In genomic region chr13:23081246-23081645, GRCh38 we compare ENCODE assay signal across 19 cellular contexts.
DNase-seq lines count a peak whose midpoint lies in the region; ATAC-seq, FAIRE-seq and TF ChIP-seq lines count a peak whose summit lies in the region.
"Had no signal": no experiment of that assay in that cellular context is flagged by ENCODE, and none has a peak within 500 bp of the region (broad histone marks: within the 10 kb centered on the region; RNA-seq: fewer than 3 reads in every experiment).

No MANE protein-coding gene starts in this region.

- no peak for ATAC-seq in GM23338
- no peak for ATAC-seq in GM21367 (IDR thresholded peaks at IDR 0.05; ENCODE audit: unreplicated experiment)
- ATAC-seq in right lobe of liver: no peak
- ATAC-seq: HCT116, PC-3 had no signal

- H3K27ac ChIP-seq in GM23338 (ENCODE audit: low read depth): no peak overlapping the region
- H3K27ac ChIP-seq in astrocyte (ENCODE audit: low read depth, low read length): no peak overlapping the region
- H3K27ac ChIP-seq in right lobe of liver: no peak overlapping the region
- H3K27ac ChIP-seq: HL-60, SJSA1 had no signal

- H3K9me2 ChIP-seq in GM23338 (ENCODE audit: insufficient read depth): no peaks in the 10 kb centered on the region

- H3K36me3 ChIP-seq in GM23338 (ENCODE audit: insufficient read depth): no peaks in the 10 kb centered on the region
- no peaks in the 10 kb centered on the region for H3K36me3 ChIP-seq in astrocyte (ENCODE audit: insufficient read depth, low read length)
- H3K36me3 ChIP-seq in right lobe of liver: no peaks in the 10 kb centered on the region
- H3K36me3 ChIP-seq: SJSA1 had no signal

- TF ChIP-seq CTCF in GM23338 (conservative IDR thresholded peaks at IDR 0.05; ENCODE audit: low read depth in 2 of 2) (no peak), astrocyte (IDR thresholded peaks at IDR 0.05; ENCODE audit: insufficient read depth, low read depth, low read length) (no peak), right lobe of liver (IDR thresholded peaks at IDR 0.05) (no peak)

- no peaks in the 10 kb centered on the region for H3K79me2 ChIP-seq in GM23338 (replicated peaks; ENCODE audit: insufficient read depth)
- no peaks in the 10 kb centered on the region for H3K79me2 ChIP-seq in astrocyte (ENCODE audit: insufficient read depth, low read length)

- H3K4me3 ChIP-seq in GM23338 (no peak overlapping the region), astrocyte (ENCODE audit: insufficient read depth, low read depth, low read length) (no peak overlapping the region), right lobe of liver (no peak overlapping the region)
- H3K4me3 ChIP-seq: SJSA1 had no signal

- H3K4me1 ChIP-seq in GM23338 (ENCODE audit: insufficient read depth): no peaks in the 10 kb centered on the region
- H3K4me1 ChIP-seq in astrocyte (ENCODE audit: insufficient read depth, low read length): no peaks in the 10 kb centered on the region
- no peaks in the 10 kb centered on the region for H3K4me1 ChIP-seq in right lobe of liver
- H3K4me1 ChIP-seq: SJSA1 had no signal

- H2AFZ ChIP-seq in GM23338 (peak overlapping the region; percentile 78; the same call in 1 of the 2 replicates), astrocyte (ENCODE audit: low read depth, low read length) (peak overlapping the region; percentile 42)

- H3K4me1 Mint-ChIP-seq in GM23338 (no peaks in the 10 kb centered on the region), astrocyte (ENCODE audit: low read depth, unreplicated experiment) (no peaks in the 10 kb centered on the region)
- H3K4me1 Mint-ChIP-seq: CD14-positive monocyte had no signal

- TF ChIP-seq POLR2A in right lobe of liver (IDR thresholded peaks at IDR 0.05): no peak

- DNase-seq in AG20443 (ENCODE audit: low spot score) (peak; percentile 47), GM23338 (ENCODE audit: low spot score) (no peak), astrocyte (ENCODE audit: low read depth) (peak; percentile 39), NCI-H446 (lab: John Stamatoyannopoulos, UW) (no peak), right lobe of liver (no peak), NCI-H1436 (lab: John Stamatoyannopoulos, UW) (no peak)
- DNase-seq: AML-193, NCI-H1048, NCI-H146, NCI-H2081, NCI-H510A treated with DMSO at 0.1 percent for 48 hours, NCI-H82, PC-3, SW 1271 had no signal

- 49% methylated on average over 5 of the region's 5 CpGs for WGBS in right lobe of liver (ENCODE audit: insufficient coverage, low coverage, low lambda C conversion rate, missing lambda C conversion rate)

- H3K27me3 Mint-ChIP-seq in GM23338 (ENCODE audit: insufficient read depth, low read depth, poor library complexity) (peaks cover 8% of the 10 kb centered on the region), astrocyte (ENCODE audit: low read depth, unreplicated experiment) (peaks cover 3% of the 10 kb centered on the region)

- H3K9me3 ChIP-seq in astrocyte (ENCODE audit: insufficient read depth, low read depth, low read length): no peaks in the 10 kb centered on the region
- no peaks in the 10 kb centered on the region for H3K9me3 ChIP-seq in right lobe of liver
- H3K9me3 ChIP-seq: SJSA1 had no signal

- intact Hi-C loops in right lobe of liver (cut with DNase I): no loop called here

- no peak overlapping the region for H3K9ac ChIP-seq in astrocyte (ENCODE audit: low read length)

- H3K36me3 Mint-ChIP-seq in GM23338 (ENCODE audit: low read depth) (no peaks in the 10 kb centered on the region), astrocyte (ENCODE audit: low read depth, unreplicated experiment) (no peaks in the 10 kb centered on the region)
- H3K36me3 Mint-ChIP-seq: CD14-positive monocyte had no signal

- no peaks in the 10 kb centered on the region for H4K20me1 ChIP-seq in GM23338 (replicated peaks; ENCODE audit: insufficient read depth)
- H4K20me1 ChIP-seq in astrocyte (ENCODE audit: insufficient read depth, low read length): no peaks in the 10 kb centered on the region

- H3K9me3 Mint-ChIP-seq in GM23338: peaks cover 4% of the 10 kb centered on the region; the same call in 1 of the 3 replicates
- no peaks in the 10 kb centered on the region for H3K9me3 Mint-ChIP-seq in astrocyte (ENCODE audit: unreplicated experiment)

- no peaks in the 10 kb centered on the region for H3F3A ChIP-seq in GM23338 (replicated peaks; ENCODE audit: low read depth)

- no peak for FAIRE-seq in astrocyte (lab: Jason Lieb, UNC)

- H3K27ac Mint-ChIP-seq in GM23338 (no peak overlapping the region), astrocyte (ENCODE audit: unreplicated experiment) (no peak overlapping the region)
- H3K27ac Mint-ChIP-seq: CD14-positive monocyte had no signal

- H3K4me3 Mint-ChIP-seq in GM23338 (no peak overlapping the region), astrocyte (ENCODE audit: unreplicated experiment) (no peak overlapping the region)
- H3K4me3 Mint-ChIP-seq: CD14-positive monocyte had no signal

- H3K4me2 ChIP-seq in GM23338: no peak overlapping the region
- H3K4me2 ChIP-seq in astrocyte (ENCODE audit: low read length): no peak overlapping the region

- H3K27me3 ChIP-seq in GM23338 (ENCODE audit: insufficient read depth) (no peaks in the 10 kb centered on the region), astrocyte (ENCODE audit: insufficient read depth, low read length) (no peaks in the 10 kb centered on the region), right lobe of liver (no peaks in the 10 kb centered on the region)
- H3K27me3 ChIP-seq: SJSA1 had no signal

TF ChIP-seq in GM23338, 12 proteins besides CTCF, POLR2A, EP300 and RAD21 (continues in another document):
- TF ChIP-seq ZNF114 (CRISPR knock-in tag; IDR thresholded peaks at IDR 0.05) (no peak), EZH2 (IDR thresholded peaks at IDR 0.05; ENCODE audit: low read depth, unreplicated experiment) (no peak), EZH2phosphoT487 (IDR thresholded peaks at IDR 0.05; ENCODE audit: unreplicated experiment) (no peak), ETS1 (IDR thresholded peaks at IDR 0.05) (no peak), ZNF462 (CRISPR knock-in tag; IDR thresholded peaks at IDR 0.05) (no peak)

Comparison
In these comparisons a context has a peak if more than half of its experiments do, and no peak if none do; other contexts are left out.
1. DNase-seq: peak in AG20443 (single experiment) and astrocyte (single experiment); none in GM23338 (single experiment), NCI-H446 (0 of 2), right lobe of liver (0 of 3) and NCI-H1436 (single experiment).